In the genomic region with DNA sequence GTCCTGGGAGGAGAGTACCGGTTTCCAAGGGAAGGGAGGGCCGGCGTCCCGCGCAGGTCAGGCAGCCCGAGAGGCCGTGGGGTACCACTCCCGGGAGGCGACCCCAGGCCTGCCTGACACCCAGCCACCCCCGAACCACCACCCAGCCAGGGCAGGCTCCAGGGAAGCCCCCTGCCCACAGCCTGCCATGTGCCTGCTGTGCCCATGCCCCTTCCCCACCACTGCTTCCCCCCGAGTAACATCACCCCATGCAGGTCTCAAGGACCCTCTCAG, we compare ENCODE assay signal across 17 cellular contexts. TPM values are rescaled to one million over a fixed set of nuclear protein-coding genes. Genes with fewer than 3 reads are reported as not detected.
DNase-seq lines count a peak whose midpoint lies in the region; ATAC-seq and TF ChIP-seq lines count a peak whose summit lies in the region.
"Had no signal": no experiment of that assay in that cellular context is flagged by ENCODE, and none has a peak within 500 bp of the region (broad histone marks: within the 10 kb centered on the region; RNA-seq: fewer than 3 reads in every experiment).

No MANE protein-coding gene starts in this region.

- 96% methylated on average over 11 of the region's 11 CpGs for whole genome bisulfite sequencing in right cardiac atrium

- H3K27ac ChIP-seq in WERI-Rb-1, result peak overlapping the region; percentile 94
- no peak overlapping the region for H3K27ac ChIP-seq in right cardiac atrium (ENCODE audit: low read length)
- H3K27ac ChIP-seq: 22Rv1, A549, HL-60 had no signal

- H3K4me3 Mint-ChIP-seq in natural killer cell (peak overlapping the region; percentile 32), nephron (peak overlapping the region; percentile 61 to 79 (median 69)), type B pancreatic cell (peak overlapping the region; percentile 67)
- no peak overlapping the region for H3K4me3 Mint-ChIP-seq in natural killer cell treated with Interleukin-12 subunit alpha and Interleukin-12 subunit beta and Interleukin-15 and Interleukin-18, amount 100 ng/mL, for 72 hours

- peaks cover 32% of the 10 kb centered on the region for H3K36me3 ChIP-seq in WERI-Rb-1
- no peaks in the 10 kb centered on the region for H3K36me3 ChIP-seq in mucosa of descending colon (ENCODE audit: low read depth)

- TF ChIP-seq CTCF in natural killer cell (IDR thresholded peaks at IDR 0.05) (no peak), WERI-Rb-1 (IDR thresholded peaks at IDR 0.05; ENCODE audit: low read depth, low read length) (no peak), nephron (IDR thresholded peaks at IDR 0.05; ENCODE audit: unreplicated experiment in 3 of 3) (no peak), type B pancreatic cell (conservative IDR thresholded peaks at IDR 0.05) (no peak), mucosa of descending colon (IDR thresholded peaks at IDR 0.05) (no peak)

- no peak for ATAC-seq in natural killer cell
- ATAC-seq in natural killer cell treated with Interleukin-12 subunit alpha and Interleukin-12 subunit beta and Interleukin-15 and Interleukin-18, amount 100 ng/mL, for 72 hours, result no peak
- ATAC-seq in mucosa of descending colon, result no peak
- no peak for ATAC-seq in HG03378 (IDR thresholded peaks at IDR 0.05; ENCODE audit: unreplicated experiment)
- ATAC-seq in right cardiac atrium, result no peak
- ATAC-seq: A549, HCT116 had no signal

- no peaks in the 10 kb centered on the region for H3K9me3 Mint-ChIP-seq in natural killer cell
- H3K9me3 Mint-ChIP-seq in natural killer cell treated with Interleukin-12 subunit alpha and Interleukin-12 subunit beta and Interleukin-15 and Interleukin-18, amount 100 ng/mL, for 72 hours, result no peaks in the 10 kb centered on the region
- no peaks in the 10 kb centered on the region for H3K9me3 Mint-ChIP-seq in nephron
- no peaks in the 10 kb centered on the region for H3K9me3 Mint-ChIP-seq in type B pancreatic cell
- H3K9me3 Mint-ChIP-seq: CD8-positive, alpha-beta memory T cell had no signal

- H3K36me3 Mint-ChIP-seq in natural killer cell (no peaks in the 10 kb centered on the region), nephron (ENCODE audit: low read depth) (no peaks in the 10 kb centered on the region), type B pancreatic cell (no peaks in the 10 kb centered on the region)
- no peaks in the 10 kb centered on the region for H3K36me3 Mint-ChIP-seq in natural killer cell treated with Interleukin-12 subunit alpha and Interleukin-12 subunit beta and Interleukin-15 and Interleukin-18, amount 100 ng/mL, for 72 hours
- H3K36me3 Mint-ChIP-seq: CD8-positive, alpha-beta memory T cell had no signal

- H3K27me3 Mint-ChIP-seq in natural killer cell (ENCODE audit: low read depth in 2 of 2) (no peaks in the 10 kb centered on the region), nephron (ENCODE audit: low read depth) (peaks cover 11% of the 10 kb centered on the region), type B pancreatic cell (peaks cover 5% of the 10 kb centered on the region)
- no peaks in the 10 kb centered on the region for H3K27me3 Mint-ChIP-seq in natural killer cell treated with Interleukin-12 subunit alpha and Interleukin-12 subunit beta and Interleukin-15 and Interleukin-18, amount 100 ng/mL, for 72 hours

- intact Hi-C loops in natural killer cell (cut with micrococcal nuclease) (no loop called here), mucosa of descending colon (cut with DNase I, micrococcal nuclease) (no loop called here), right cardiac atrium (cut with DNase I) (no loop called here)

- H3K27me3 ChIP-seq in WERI-Rb-1 (ENCODE audit: insufficient read depth, low read depth, severe bottlenecking) (no peaks in the 10 kb centered on the region), right cardiac atrium (ENCODE audit: control insufficient read depth, insufficient read depth) (no peaks in the 10 kb centered on the region)

- H3K4me3 ChIP-seq in WERI-Rb-1 (ENCODE audit: low read depth, low read length), result no peak overlapping the region
- H3K4me3 ChIP-seq in mucosa of descending colon, result no peak overlapping the region
- H3K4me3 ChIP-seq in right cardiac atrium (ENCODE audit: low read length), result no peak overlapping the region
- H3K4me3 ChIP-seq: A549 had no signal

- DNase-seq in natural killer cell (no peak), WERI-Rb-1 (no peak), type B pancreatic cell (ENCODE audit: extremely low spot score, unreplicated experiment) (no peak), mucosa of descending colon (no peak), right cardiac atrium (no peak)
- no peak for DNase-seq in natural killer cell treated with Interleukin-12 subunit alpha and Interleukin-12 subunit beta and Interleukin-15 and Interleukin-18, amount 100 ng/mL, for 72 hours (ENCODE audit: low spot score)
- DNase-seq: AML-193; CD8-positive, alpha-beta memory T cell; COR-L47; GOT3; H7 had no signal

- H3K27ac Mint-ChIP-seq in natural killer cell, result no peak overlapping the region
- H3K27ac Mint-ChIP-seq in natural killer cell treated with Interleukin-12 subunit alpha and Interleukin-12 subunit beta and Interleukin-15 and Interleukin-18, amount 100 ng/mL, for 72 hours, result no peak overlapping the region
- H3K27ac Mint-ChIP-seq in nephron, result no peak overlapping the region
- no peak overlapping the region for H3K27ac Mint-ChIP-seq in type B pancreatic cell

- H3K4me1 ChIP-seq in mucosa of descending colon (ENCODE audit: low read depth), result peaks cover 12% of the 10 kb centered on the region
- peaks cover 4% of the 10 kb centered on the region for H3K4me1 ChIP-seq in right cardiac atrium (ENCODE audit: control insufficient read depth, insufficient read depth, low read length)

- peaks cover 5 to 25% of the 10 kb centered on the region in 2 donors for H3K4me1 Mint-ChIP-seq in natural killer cell
- peaks cover 0 to 18% of the 10 kb centered on the region in 2 donors for H3K4me1 Mint-ChIP-seq in natural killer cell treated with Interleukin-12 subunit alpha and Interleukin-12 subunit beta and Interleukin-15 and Interleukin-18, amount 100 ng/mL, for 72 hours (ENCODE audit: low read depth in 2 of 2)
- H3K4me1 Mint-ChIP-seq in nephron, result peaks cover 9% of the 10 kb centered on the region
- no peaks in the 10 kb centered on the region for H3K4me1 Mint-ChIP-seq in type B pancreatic cell (ENCODE audit: unreplicated experiment)

- H3K9me3 ChIP-seq in WERI-Rb-1 (ENCODE audit: severe bottlenecking), result no peaks in the 10 kb centered on the region
- no peaks in the 10 kb centered on the region for H3K9me3 ChIP-seq in mucosa of descending colon
- no peaks in the 10 kb centered on the region for H3K9me3 ChIP-seq in right cardiac atrium (ENCODE audit: control insufficient read depth, low read length)
- H3K9me3 ChIP-seq: A549 had no signal

RNA-seq across cellular contexts. Expression of gene NUDT14, which starts 2.3 kb away (rescaled TPM):
- total RNA-seq in natural killer cell, result 10 to 100 TPM; 16.0 to 32.9 (median 22.8) TPM
- 10 to 100 TPM; 10.2 to 23.4 TPM for total RNA-seq in natural killer cell treated with Interleukin-12 subunit alpha and Interleukin-12 subunit beta and Interleukin-15 and Interleukin-18, amount 100 ng/mL, for 72 hours
- 33.3 and 49.6 TPM in 2 replicates for total RNA-seq in type B pancreatic cell (ENCODE audit: low replicate concordance)
- 10 to 100 TPM; 26.9 to 46.7 (median 37.9) TPM for total RNA-seq in mucosa of descending colon
- total RNA-seq in right cardiac atrium, result 10 to 100 TPM; 23.9 to 35.5 (median 32.0) TPM
- 31.4 TPM for polyA plus RNA-seq in right cardiac atrium

RNA-seq across cellular contexts. Expression of gene JAG2, which starts 10.2 kb away (rescaled TPM):
- total RNA-seq in natural killer cell (1 to 10 TPM; 3.5 to 6.6 (median 6.1) TPM), type B pancreatic cell (ENCODE audit: low replicate concordance) (16.5 and 37.1 TPM in 2 replicates), mucosa of descending colon (1 to 10 TPM; 5.6 to 8.2 (median 5.7) TPM), right cardiac atrium (10 to 100 TPM; 16.5 to 21.3 (median 17.4) TPM)
- 1 to 10 TPM; 5.9 to 7.1 TPM for total RNA-seq in natural killer cell treated with Interleukin-12 subunit alpha and Interleukin-12 subunit beta and Interleukin-15 and Interleukin-18, amount 100 ng/mL, for 72 hours
- 17.8 TPM for polyA plus RNA-seq in right cardiac atrium
